Comparison of ENCODE assay signal across 8 cellular contexts in the genomic region with DNA sequence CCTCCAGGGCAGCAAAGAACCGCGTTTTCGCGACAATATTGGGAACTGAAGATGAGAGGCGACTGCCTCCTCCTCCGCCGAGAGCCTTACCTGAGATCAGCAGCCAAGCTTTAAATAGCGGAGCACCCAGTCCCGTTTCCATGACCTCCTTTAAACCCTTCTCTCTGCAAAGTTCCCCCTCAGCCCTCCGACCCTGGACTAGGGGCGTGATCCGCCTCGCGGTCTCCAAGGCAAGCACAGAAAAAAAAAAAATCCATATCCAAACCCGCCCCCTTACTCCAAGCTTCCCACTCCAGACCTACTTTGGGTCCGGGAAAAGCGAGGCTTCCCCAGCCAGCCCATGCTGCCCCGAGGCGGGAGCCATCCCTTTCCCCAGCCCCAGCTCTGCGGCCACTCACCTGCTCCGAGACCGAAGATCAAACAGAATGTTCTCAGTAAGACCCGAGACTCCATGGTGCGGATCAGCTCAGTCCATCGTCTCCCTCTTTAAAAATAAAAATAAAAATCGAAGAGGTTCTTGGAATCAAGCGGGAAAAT.
DNase-seq lines count a peak whose midpoint lies in the region; ATAC-seq lines count a peak whose summit lies in the region.

No MANE protein-coding gene starts in this region.

- peaks cover 7% of the 10 kb centered on the region for H3K36me3 Mint-ChIP-seq in activated naive CD8-positive, alpha-beta T cell treated with anti-CD3 and anti-CD28 coated beads, Interleukin-2, amount 50 U/mL, for 24 hours (ENCODE audit: low read depth)

- peaks cover 34% of the 10 kb centered on the region for H3K4me1 Mint-ChIP-seq in activated naive CD8-positive, alpha-beta T cell treated with anti-CD3 and anti-CD28 coated beads, Interleukin-2, amount 50 U/mL, for 24 hours

- H3K36me3 ChIP-seq in iPS-20b (ENCODE audit: insufficient read depth, low read depth, low read length) = no peaks in the 10 kb centered on the region

- H3K4me3 Mint-ChIP-seq in activated naive CD8-positive, alpha-beta T cell treated with anti-CD3 and anti-CD28 coated beads, Interleukin-2, amount 50 U/mL, for 24 hours = peak overlapping the region; percentile 99

- H3K27me3 ChIP-seq in iPS-20b (ENCODE audit: insufficient read depth, low read length) = peaks cover 33% of the 10 kb centered on the region

- peaks cover 8% of the 10 kb centered on the region; the same call in 1 of the 2 replicates for H3K4me1 ChIP-seq in iPS-20b (ENCODE audit: insufficient read depth, low read length)

- no peak overlapping the region for H3K27ac ChIP-seq in iPS-20b (ENCODE audit: low read length)

- no peaks in the 10 kb centered on the region for H3K9me3 ChIP-seq in iPS-20b (ENCODE audit: insufficient read depth, low read depth, low read length)

- H3K9ac ChIP-seq in iPS-20b (ENCODE audit: low read depth, low read length) = peak overlapping the region; percentile 79

- DNase-seq in NCI-H146 (lab: John Stamatoyannopoulos, UW) (peak; percentile 25), NCI-H146 treated with DMSO at 0.1 percent for 48 hours (lab: John Stamatoyannopoulos, UW; ENCODE audit: unreplicated experiment) (no peak), NCI-H2227 treated with DMSO at 0.1 percent for 48 hours (lab: John Stamatoyannopoulos, UW) (peak; percentile 41), NOMO-1 treated with dmso at 0.1 percent for 144 hours (lab: John Stamatoyannopoulos, UW; ENCODE audit: unreplicated experiment) (no peak)
- no peak for DNase-seq in activated naive CD8-positive, alpha-beta T cell treated with anti-CD3 and anti-CD28 coated beads, Interleukin-2, amount 50 U/mL, for 24 hours
- peak; percentile 36 for DNase-seq in stimulated activated CD4-positive, alpha-beta T cell treated with anti-CD3 and anti-CD28 coated beads, Interleukin-15, amount 100 ng/mL, for 24 hours

- peak overlapping the region; percentile 94 for H3K27ac Mint-ChIP-seq in activated naive CD8-positive, alpha-beta T cell treated with anti-CD3 and anti-CD28 coated beads, Interleukin-2, amount 50 U/mL, for 24 hours

- peaks cover 8% of the 10 kb centered on the region for H3K27me3 Mint-ChIP-seq in activated naive CD8-positive, alpha-beta T cell treated with anti-CD3 and anti-CD28 coated beads, Interleukin-2, amount 50 U/mL, for 24 hours

- H3K4me3 ChIP-seq in iPS-20b (ENCODE audit: low read length) = peak overlapping the region; percentile 94

- H3K9me3 Mint-ChIP-seq in activated naive CD8-positive, alpha-beta T cell treated with anti-CD3 and anti-CD28 coated beads, Interleukin-2, amount 50 U/mL, for 24 hours = peaks cover 14% of the 10 kb centered on the region

- peak; percentile 30 for ATAC-seq in activated naive CD8-positive, alpha-beta T cell treated with anti-CD3 and anti-CD28 coated beads, Interleukin-2, amount 50 U/mL, for 24 hours
- ATAC-seq in GM19397 (IDR thresholded peaks at IDR 0.05; ENCODE audit: unreplicated experiment) = no peak

Comparison
In these comparisons a context has a peak if more than half of its experiments do, and no peak if none do; other contexts are left out.
1. DNase-seq: peak in NCI-H146 (single experiment), NCI-H2227 treated with DMSO at 0.1 percent for 48 hours (single experiment) and stimulated activated CD4-positive, alpha-beta T cell treated with anti-CD3 and anti-CD28 coated beads, Interleukin-15, amount 100 ng/mL, for 24 hours (single experiment); none in NCI-H146 treated with DMSO at 0.1 percent for 48 hours (single experiment), activated naive CD8-positive, alpha-beta T cell treated with anti-CD3 and anti-CD28 coated beads, Interleukin-2, amount 50 U/mL, for 24 hours (single experiment) and NOMO-1 treated with dmso at 0.1 percent for 144 hours (single experiment).